ENCODE assay signal across 18 cellular contexts in the genomic region with DNA sequence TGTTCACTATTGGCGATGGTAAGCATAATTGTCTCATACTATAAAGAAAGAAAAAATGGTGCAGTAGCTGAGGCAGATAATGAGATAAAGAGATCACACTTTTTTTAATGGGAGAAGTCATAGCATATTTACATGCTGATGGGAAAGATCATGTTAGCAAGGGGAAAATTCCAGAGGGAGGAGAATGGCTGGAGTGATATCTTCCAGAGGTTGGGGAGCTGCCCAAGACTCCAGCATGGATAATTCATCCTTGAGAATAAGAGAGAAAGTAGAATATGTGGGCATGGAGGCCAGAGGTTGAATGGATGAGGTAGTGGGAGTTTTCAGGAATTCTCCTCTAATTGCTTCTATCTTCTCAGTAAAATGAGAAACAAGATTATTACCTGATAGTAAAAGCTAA. TPM values are rescaled to one million over a fixed set of nuclear protein-coding genes. Genes with fewer than 3 reads are reported as not detected.
DNase-seq lines count a peak whose midpoint lies in the region; ATAC-seq and TF ChIP-seq lines count a peak whose summit lies in the region.
"Had no signal": no experiment of that assay in that cellular context is flagged by ENCODE, and none has a peak within 500 bp of the region (broad histone marks: within the 10 kb centered on the region; RNA-seq: fewer than 3 reads in every experiment).

No MANE protein-coding gene starts in this region.

- ATAC-seq in natural killer cell treated with Interleukin-12 subunit alpha and Interleukin-12 subunit beta and Interleukin-15 and Interleukin-18, amount 100 ng/mL, for 72 hours = no peak
- ATAC-seq in natural killer cell (no peak), GM18870 (IDR thresholded peaks at IDR 0.05; ENCODE audit: unreplicated experiment) (no peak), HG03139 (IDR thresholded peaks at IDR 0.05; ENCODE audit: unreplicated experiment) (no peak)
- ATAC-seq: body of pancreas, left colon had no signal

- H3K4me3 ChIP-seq in adipocyte (ENCODE audit: low read length) = no peak overlapping the region
- H3K4me3 ChIP-seq in mucosa of rectum (ENCODE audit: low read length in 2 of 2) = no peak overlapping the region
- H3K4me3 ChIP-seq: body of pancreas, heart left ventricle, vagina had no signal

- intact Hi-C loops in natural killer cell (cut with micrococcal nuclease) = no loop called here

- peak overlapping the region; percentile 4 for H3K9ac ChIP-seq in adipocyte (ENCODE audit: low read length)
- no peak overlapping the region for H3K9ac ChIP-seq in mucosa of rectum (ENCODE audit: low read depth in 1 of 2, low read length in 2 of 2)

- peaks cover 41 to 51% of the 10 kb centered on the region in 2 donors for H3K4me1 Mint-ChIP-seq in natural killer cell treated with Interleukin-12 subunit alpha and Interleukin-12 subunit beta and Interleukin-15 and Interleukin-18, amount 100 ng/mL, for 72 hours (ENCODE audit: low read depth in 2 of 2)
- peaks cover 25 to 34% of the 10 kb centered on the region in 2 donors for H3K4me1 Mint-ChIP-seq in natural killer cell

- H3K9me3 Mint-ChIP-seq in natural killer cell treated with Interleukin-12 subunit alpha and Interleukin-12 subunit beta and Interleukin-15 and Interleukin-18, amount 100 ng/mL, for 72 hours = peaks cover 9% of the 10 kb centered on the region
- no peaks in the 10 kb centered on the region for H3K9me3 Mint-ChIP-seq in natural killer cell

- TF ChIP-seq CTCF in natural killer cell (IDR thresholded peaks at IDR 0.05) = no peak

- peaks cover 18% of the 10 kb centered on the region for H3K36me3 Mint-ChIP-seq in natural killer cell treated with Interleukin-12 subunit alpha and Interleukin-12 subunit beta and Interleukin-15 and Interleukin-18, amount 100 ng/mL, for 72 hours
- no peaks in the 10 kb centered on the region for H3K36me3 Mint-ChIP-seq in natural killer cell

- H3K27ac Mint-ChIP-seq in natural killer cell treated with Interleukin-12 subunit alpha and Interleukin-12 subunit beta and Interleukin-15 and Interleukin-18, amount 100 ng/mL, for 72 hours = peak overlapping the region; percentile 70 to 79
- peak overlapping the region in 1 of 2 donors; percentile 8 for H3K27ac Mint-ChIP-seq in natural killer cell

- peak overlapping the region; percentile 66 for H3K4me3 Mint-ChIP-seq in natural killer cell treated with Interleukin-12 subunit alpha and Interleukin-12 subunit beta and Interleukin-15 and Interleukin-18, amount 100 ng/mL, for 72 hours
- H3K4me3 Mint-ChIP-seq in natural killer cell = no peak overlapping the region

- H3K36me3 ChIP-seq in adipocyte (ENCODE audit: control insufficient read depth, insufficient read depth, low read length, severe bottlenecking) = no peaks in the 10 kb centered on the region
- no peaks in the 10 kb centered on the region for H3K36me3 ChIP-seq in mucosa of rectum (ENCODE audit: control insufficient read depth in 2 of 2, insufficient read depth in 2 of 2, low read length in 2 of 2)
- H3K36me3 ChIP-seq: heart left ventricle, vagina, WERI-Rb-1 had no signal

- no peaks in the 10 kb centered on the region for H3K27me3 Mint-ChIP-seq in natural killer cell treated with Interleukin-12 subunit alpha and Interleukin-12 subunit beta and Interleukin-15 and Interleukin-18, amount 100 ng/mL, for 72 hours
- H3K27me3 Mint-ChIP-seq in natural killer cell (ENCODE audit: low read depth in 2 of 2) = no peaks in the 10 kb centered on the region

- H3K27me3 ChIP-seq in adipocyte (replicated peaks; ENCODE audit: control insufficient read depth, insufficient read depth, low read length) = no peaks in the 10 kb centered on the region
- no peaks in the 10 kb centered on the region for H3K27me3 ChIP-seq in mucosa of rectum (ENCODE audit: control insufficient read depth in 2 of 2, insufficient read depth in 2 of 2, low read length in 2 of 2)
- H3K27me3 ChIP-seq: body of pancreas, heart left ventricle, vagina had no signal

- H3K27ac ChIP-seq in mucosa of rectum (ENCODE audit: low read depth in 2 of 2, low read length in 2 of 2) = peak overlapping the region; percentile 27 to 70
- H3K27ac ChIP-seq: vagina, WERI-Rb-1 had no signal

- peaks cover 12% of the 10 kb centered on the region for H3K4me1 ChIP-seq in adipocyte (ENCODE audit: control insufficient read depth, insufficient read depth, low read length)
- no peaks in the 10 kb centered on the region for H3K4me1 ChIP-seq in mucosa of rectum (ENCODE audit: control insufficient read depth in 2 of 2, insufficient read depth in 2 of 2, low read length in 2 of 2)
- H3K4me1 ChIP-seq: vagina had no signal

- no peak for DNase-seq in natural killer cell treated with Interleukin-12 subunit alpha and Interleukin-12 subunit beta and Interleukin-15 and Interleukin-18, amount 100 ng/mL, for 72 hours (ENCODE audit: low spot score)
- no peak for DNase-seq in natural killer cell
- DNase-seq in adipocyte (ENCODE audit: low read depth) = no peak
- no peak for DNase-seq in NCI-H226
- DNase-seq in A172 (ENCODE audit: low spot score) = no peak
- DNase-seq: activated T-cell treated with anti-CD3 and anti-CD28 coated beads, Interleukin-2, amount 50 U/mL, for 72 hours; body of pancreas; EL; GOT3; heart left ventricle; left colon; NCI-H1092 treated with DMSO at 0.1 percent for 48 hours; NCI-H526; WERI-Rb-1 had no signal

- H3K9me3 ChIP-seq in adipocyte (ENCODE audit: control insufficient read depth, low read length) (no peaks in the 10 kb centered on the region), mucosa of rectum (ENCODE audit: control insufficient read depth in 2 of 2, low read length in 2 of 2) (no peaks in the 10 kb centered on the region)
- H3K9me3 ChIP-seq: body of pancreas, vagina had no signal

RNA-seq across cellular contexts. Expression of gene RGS1, which starts 45.8 kb away (rescaled TPM):
- total RNA-seq in natural killer cell treated with Interleukin-12 subunit alpha and Interleukin-12 subunit beta and Interleukin-15 and Interleukin-18, amount 100 ng/mL, for 72 hours = 100 to 1,000 TPM in 1 of 2 donors, 10 to 100 TPM in 1; 67.6 to 143 TPM
- total RNA-seq in natural killer cell = 100 to 1,000 TPM; 306 to 365 (median 343) TPM
- not detected in 2 replicates for total RNA-seq in A172 (2014; rRNA removed; shearing (Covaris generic))

Comparison
In these comparisons a context has a peak if more than half of its experiments do, and no peak if none do; other contexts are left out.
1. RNA of gene RGS1, which starts 45.8 kb away (total RNA-seq): 306 to 365 TPM in natural killer cell and 67.6 to 143 TPM in natural killer cell treated with Interleukin-12 subunit alpha and Interleukin-12 subunit beta and Interleukin-15 and Interleukin-18, amount 100 ng/mL, for 72 hours; not detected in A172; every median in the first group is over 10 times any median in the second.